In genomic region chr20:31951530-31952453, GRCh38 we compare ENCODE assay signal across 8 cellular contexts. TPM values are rescaled to one million over a fixed set of nuclear protein-coding genes. Genes with fewer than 3 reads are reported as not detected.
DNase-seq lines count a peak whose midpoint lies in the region; ATAC-seq and TF ChIP-seq lines count a peak whose summit lies in the region.

PDRG1 (minus strand) TSS chr20:31952046; CDS start chr20:31951961, 85 bp downstream.

- peak within 1 kb of the TSS; percentile 85 to 94 for H3K9ac ChIP-seq in liver (ENCODE audit: low read depth in 1 of 2, low read length in 2 of 2)

- peak within 1 kb of the TSS; percentile 84 for H3K4me3 ChIP-seq in CD8-positive, alpha-beta T cell (ENCODE audit: low read depth, low read length)
- H3K4me3 ChIP-seq in liver (ENCODE audit: low read depth in 1 of 3, low read length in 3 of 3): peak within 1 kb of the TSS; percentile 87 to 99 (median 94)

- H3K4me1 ChIP-seq in CD8-positive, alpha-beta T cell (ENCODE audit: insufficient read depth, low read length): peaks cover 16% of the 10 kb centered on the region
- H3K4me1 ChIP-seq in liver (ENCODE audit: control insufficient read depth in 4 of 4, insufficient read depth in 4 of 4, low read length in 3 of 4): peaks cover 4 to 14% (median 10%) of the 10 kb centered on the region in 4 donors

- intact Hi-C loops in CD8-positive, alpha-beta T cell (cut with DNase I, micrococcal nuclease): loop anchor here (1.0 to 10.0 kb wide), 9 partner anchors 17 to 403 kb away; partner anchors contain the start of genes XKR7 (in 2 of the 2), ASXL1 (in 1 of the 2) and TM9SF4 (in 1 of the 2)

- TF ChIP-seq CTCF in CD8-positive, alpha-beta T cell (IDR thresholded peaks at IDR 0.05): peak; percentile 88
- peak; percentile 86 for TF ChIP-seq CTCF in liver (IDR thresholded peaks at IDR 0.05; ENCODE audit: low read depth, low read length, missing input control)

- CTCF ChIA-PET in CD8-positive, alpha-beta T cell (lab: Charles Lee): interaction anchor here (0.6 to 4.3 kb wide), 19 partner anchors 8 to 158 kb away, joined by 3 to 38 read pairs (median 6); partner anchors contain the start of genes TM9SF4 and XKR7

- ATAC-seq in CD8-positive, alpha-beta T cell: peak; percentile 98
- ATAC-seq in GM19397 (IDR thresholded peaks at IDR 0.05; ENCODE audit: unreplicated experiment) (peak; percentile 94), HG03565 (IDR thresholded peaks at IDR 0.05; ENCODE audit: unreplicated experiment) (peak; percentile 89)

- peaks cover 37% of the 10 kb centered on the region for H3K36me3 Mint-ChIP-seq in CD8-positive, alpha-beta T cell

- H3K4me1 Mint-ChIP-seq in CD8-positive, alpha-beta T cell (ENCODE audit: low read depth): peaks cover 31% of the 10 kb centered on the region

- H3K9me3 Mint-ChIP-seq in CD8-positive, alpha-beta T cell: no peaks in the 10 kb centered on the region

- H3K9me3 ChIP-seq in CD8-positive, alpha-beta T cell (ENCODE audit: low read length): no peaks in the 10 kb centered on the region
- no peaks in the 10 kb centered on the region for H3K9me3 ChIP-seq in liver (ENCODE audit: control insufficient read depth in 4 of 4, low read length in 3 of 4)

- POLR2A ChIA-PET in CD8-positive, alpha-beta T cell (lab: Charles Lee): interaction anchor here (0.9 kb wide), 1 partner anchor 13 kb away, joined by 3 read pairs; no protein-coding TSS in a partner anchor

- DNase-seq in CD8-positive, alpha-beta T cell: peak; percentile 91 to 98 (median 97)
- DNase-seq in NCI-H748 (lab: John Stamatoyannopoulos, UW; ENCODE audit: unreplicated experiment) (peak; percentile 96), dermis microvascular lymphatic vessel endothelial cell (ENCODE audit: low read depth in 2 of 2) (peak; percentile 93 to 96)
- DNase-seq in activated CD4-positive, alpha-beta T cell treated with anti-CD3 and anti-CD28 coated beads, Interleukin-2, amount 50 U/mL, for 1 hour: peak; percentile 97
- peak; percentile 98 for DNase-seq in stimulated activated CD4-positive, alpha-beta T cell treated with anti-CD3 and anti-CD28 coated beads, Interleukin-4, amount 100 ng/mL, for 1 hour

- H3K27me3 ChIP-seq in CD8-positive, alpha-beta T cell (ENCODE audit: insufficient read depth, low read length): no peaks in the 10 kb centered on the region
- no peaks in the 10 kb centered on the region for H3K27me3 ChIP-seq in liver (ENCODE audit: control insufficient read depth in 4 of 4, insufficient read depth in 4 of 4, low read length in 3 of 4)

- H3K27ac Mint-ChIP-seq in CD8-positive, alpha-beta T cell: peak within 1 kb of the TSS; percentile 96

- H3K27ac ChIP-seq in CD8-positive, alpha-beta T cell (ENCODE audit: low read depth, low read length): peak within 1 kb of the TSS; percentile 71
- H3K27ac ChIP-seq in liver (ENCODE audit: low read depth in 1 of 2, low read length in 2 of 2): peak within 1 kb of the TSS; percentile 51 to 60

- TF ChIP-seq RAD21 in liver (IDR thresholded peaks at IDR 0.05): peak; percentile 87 to 88

- peaks cover 20% of the 10 kb centered on the region for H3K36me3 ChIP-seq in CD8-positive, alpha-beta T cell (ENCODE audit: insufficient read depth, low read length)
- H3K36me3 ChIP-seq in liver (ENCODE audit: control insufficient read depth in 4 of 4, insufficient read depth in 3 of 4, low read depth in 1 of 4, low read length in 3 of 4): peaks cover 3 to 27% (median 23%) of the 10 kb centered on the region in 4 donors

- peak within 1 kb of the TSS; percentile 97 for H3K4me3 Mint-ChIP-seq in CD8-positive, alpha-beta T cell

- H3K27me3 Mint-ChIP-seq in CD8-positive, alpha-beta T cell (ENCODE audit: low read depth): peaks cover 12% of the 10 kb centered on the region

- under 1% methylated on average over 63 of the region's 63 CpGs for WGBS in liver

TF ChIP-seq in liver, 16 proteins besides CTCF, POLR2A, EP300 and RAD21:
- TF ChIP-seq EGR1 (IDR thresholded peaks at IDR 0.05; ENCODE audit: low read depth in 2 of 2) (no peak), JUND (IDR thresholded peaks at IDR 0.05) (no peak), RXRA (IDR thresholded peaks at IDR 0.05) (peak; percentile 31 to 69), ZBTB33 (IDR thresholded peaks at IDR 0.05) (peak; percentile 98), FOXA2 (IDR thresholded peaks at IDR 0.05) (no peak), HNF4A (conservative IDR thresholded peaks at IDR 0.05) (no peak), SP1 (IDR thresholded peaks at IDR 0.05) (peak; percentile 56), ATF3 (IDR thresholded peaks at IDR 0.05) (no peak), HNF4G (IDR thresholded peaks at IDR 0.05) (no peak), GABPA (IDR thresholded peaks at IDR 0.05 in 1 of 2, conservative IDR thresholded peaks at IDR 0.05 in 1 of 2) (peak in 1 of 2 donors; percentile 78), NR2F2 (IDR thresholded peaks at IDR 0.05) (peak; percentile 40), YY1 (IDR thresholded peaks at IDR 0.05) (peak; percentile 54), FOXA1 (IDR thresholded peaks at IDR 0.05) (no peak), TAF1 (conservative IDR thresholded peaks at IDR 0.05) (no peak), MAX (IDR thresholded peaks at IDR 0.05) (no peak), REST (IDR thresholded peaks at IDR 0.05) (no peak)

RNA-seq across cellular contexts. Expression of gene PDRG1, which starts in this region (rescaled TPM):
- total RNA-seq in CD8-positive, alpha-beta T cell: 10 to 100 TPM; 12.2 to 13.4 TPM
- total RNA-seq in dermis microvascular lymphatic vessel endothelial cell (3.2 and 5.7 TPM in 2 replicates), liver (1 to 10 TPM; 2.2 to 3.4 TPM)
- 1 to 10 TPM; 3.8 to 8.0 TPM for polyA plus RNA-seq in liver

Comparison
In these comparisons a context has a peak if more than half of its experiments do, and no peak if none do; other contexts are left out.
1. Peak in every context shown above with its lines: DNase-seq, ATAC-seq, H3K4me3 ChIP-seq and H3K27ac ChIP-seq.